In the genomic region with DNA sequence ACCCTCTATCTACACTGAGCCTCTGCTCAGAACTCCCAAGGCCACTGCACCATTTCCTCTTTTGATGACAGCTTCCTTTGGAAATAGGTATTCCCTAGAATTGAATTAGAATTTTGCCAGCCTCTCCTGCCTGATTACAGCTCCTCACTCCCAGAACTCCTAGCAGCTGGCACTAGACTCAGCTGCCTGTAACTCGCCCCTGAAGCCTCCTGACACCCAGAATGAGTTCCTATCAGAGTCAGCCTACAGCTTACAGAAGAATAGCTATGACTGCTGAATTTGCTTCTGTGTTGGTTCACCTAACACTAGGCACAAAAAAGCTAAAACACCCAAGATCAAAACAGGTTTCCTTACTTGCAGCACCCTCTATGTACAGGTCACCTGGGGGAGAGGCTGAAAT, we compare ENCODE assay signal across 1 cellular context.
TF ChIP-seq lines count a peak whose summit lies in the region.

No MANE protein-coding gene starts in this region.

TF ChIP-seq in GM23338, 12 proteins besides CTCF, POLR2A, EP300 and RAD21 (continued from another document):
- TF ChIP-seq, protein P1, sequence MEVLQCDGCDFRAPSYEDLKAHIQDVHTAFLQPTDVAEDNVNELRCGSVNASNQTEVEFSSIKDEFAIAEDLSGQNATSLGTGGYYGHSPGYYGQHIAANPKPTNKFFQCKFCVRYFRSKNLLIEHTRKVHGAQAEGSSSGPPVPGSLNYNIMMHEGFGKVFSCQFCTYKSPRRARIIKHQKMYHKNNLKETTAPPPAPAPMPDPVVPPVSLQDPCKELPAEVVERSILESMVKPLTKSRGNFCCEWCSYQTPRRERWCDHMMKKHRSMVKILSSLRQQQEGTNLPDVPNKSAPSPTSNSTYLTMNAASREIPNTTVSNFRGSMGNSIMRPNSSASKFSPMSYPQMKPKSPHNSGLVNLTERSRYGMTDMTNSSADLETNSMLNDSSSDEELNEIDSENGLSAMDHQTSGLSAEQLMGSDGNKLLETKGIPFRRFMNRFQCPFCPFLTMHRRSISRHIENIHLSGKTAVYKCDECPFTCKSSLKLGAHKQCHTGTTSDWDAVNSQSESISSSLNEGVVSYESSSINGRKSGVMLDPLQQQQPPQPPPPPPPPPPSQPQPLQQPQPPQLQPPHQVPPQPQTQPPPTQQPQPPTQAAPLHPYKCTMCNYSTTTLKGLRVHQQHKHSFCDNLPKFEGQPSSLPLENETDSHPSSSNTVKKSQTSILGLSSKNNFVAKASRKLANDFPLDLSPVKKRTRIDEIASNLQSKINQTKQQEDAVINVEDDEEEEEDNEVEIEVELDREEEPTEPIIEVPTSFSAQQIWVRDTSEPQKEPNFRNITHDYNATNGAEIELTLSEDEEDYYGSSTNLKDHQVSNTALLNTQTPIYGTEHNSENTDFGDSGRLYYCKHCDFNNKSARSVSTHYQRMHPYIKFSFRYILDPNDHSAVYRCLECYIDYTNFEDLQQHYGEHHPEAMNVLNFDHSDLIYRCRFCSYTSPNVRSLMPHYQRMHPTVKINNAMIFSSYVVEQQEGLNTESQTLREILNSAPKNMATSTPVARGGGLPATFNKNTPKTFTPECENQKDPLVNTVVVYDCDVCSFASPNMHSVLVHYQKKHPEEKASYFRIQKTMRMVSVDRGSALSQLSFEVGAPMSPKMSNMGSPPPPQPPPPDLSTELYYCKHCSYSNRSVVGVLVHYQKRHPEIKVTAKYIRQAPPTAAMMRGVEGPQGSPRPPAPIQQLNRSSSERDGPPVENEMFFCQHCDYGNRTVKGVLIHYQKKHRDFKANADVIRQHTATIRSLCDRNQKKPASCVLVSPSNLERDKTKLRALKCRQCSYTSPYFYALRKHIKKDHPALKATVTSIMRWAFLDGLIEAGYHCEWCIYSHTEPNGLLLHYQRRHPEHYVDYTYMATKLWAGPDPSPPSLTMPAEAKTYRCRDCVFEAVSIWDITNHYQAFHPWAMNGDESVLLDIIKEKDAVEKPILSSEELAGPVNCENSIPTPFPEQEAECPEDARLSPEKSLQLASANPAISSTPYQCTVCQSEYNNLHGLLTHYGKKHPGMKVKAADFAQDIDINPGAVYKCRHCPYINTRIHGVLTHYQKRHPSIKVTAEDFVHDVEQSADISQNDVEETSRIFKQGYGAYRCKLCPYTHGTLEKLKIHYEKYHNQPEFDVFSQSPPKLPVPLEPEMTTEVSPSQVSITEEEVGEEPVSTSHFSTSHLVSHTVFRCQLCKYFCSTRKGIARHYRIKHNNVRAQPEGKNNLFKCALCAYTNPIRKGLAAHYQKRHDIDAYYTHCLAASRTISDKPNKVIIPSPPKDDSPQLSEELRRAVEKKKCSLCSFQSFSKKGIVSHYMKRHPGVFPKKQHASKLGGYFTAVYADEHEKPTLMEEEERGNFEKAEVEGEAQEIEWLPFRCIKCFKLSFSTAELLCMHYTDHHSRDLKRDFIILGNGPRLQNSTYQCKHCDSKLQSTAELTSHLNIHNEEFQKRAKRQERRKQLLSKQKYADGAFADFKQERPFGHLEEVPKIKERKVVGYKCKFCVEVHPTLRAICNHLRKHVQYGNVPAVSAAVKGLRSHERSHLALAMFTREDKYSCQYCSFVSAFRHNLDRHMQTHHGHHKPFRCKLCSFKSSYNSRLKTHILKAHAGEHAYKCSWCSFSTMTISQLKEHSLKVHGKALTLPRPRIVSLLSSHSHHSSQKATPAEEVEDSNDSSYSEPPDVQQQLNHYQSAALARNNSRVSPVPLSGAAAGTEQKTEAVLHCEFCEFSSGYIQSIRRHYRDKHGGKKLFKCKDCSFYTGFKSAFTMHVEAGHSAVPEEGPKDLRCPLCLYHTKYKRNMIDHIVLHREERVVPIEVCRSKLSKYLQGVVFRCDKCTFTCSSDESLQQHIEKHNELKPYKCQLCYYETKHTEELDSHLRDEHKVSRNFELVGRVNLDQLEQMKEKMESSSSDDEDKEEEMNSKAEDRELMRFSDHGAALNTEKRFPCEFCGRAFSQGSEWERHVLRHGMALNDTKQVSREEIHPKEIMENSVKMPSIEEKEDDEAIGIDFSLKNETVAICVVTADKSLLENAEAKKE (CRISPR knock-in tag; IDR thresholded peaks at IDR 0.05): no peak
- TF ChIP-seq CREB1 (CRISPR knock-in tag; IDR thresholded peaks at IDR 0.05; ENCODE audit: low read depth) (no peak), EZH2 (IDR thresholded peaks at IDR 0.05; ENCODE audit: low read depth, unreplicated experiment) (no peak), ZNF331 (CRISPR knock-in tag; IDR thresholded peaks at IDR 0.05; ENCODE audit: low read depth) (no peak), ZNF114 (CRISPR knock-in tag; IDR thresholded peaks at IDR 0.05) (no peak), REST (IDR thresholded peaks at IDR 0.05; ENCODE audit: unreplicated experiment) (no peak), STAT1 (IDR thresholded peaks at IDR 0.05; ENCODE audit: unreplicated experiment) (no peak), JUNB (IDR thresholded peaks at IDR 0.05; ENCODE audit: unreplicated experiment) (no peak), POLR2AphosphoS5 (IDR thresholded peaks at IDR 0.05; ENCODE audit: low read depth) (no peak), NANOG (IDR thresholded peaks at IDR 0.05; ENCODE audit: borderline replicate concordance) (no peak)
